Comparison of ENCODE assay signal across 19 cellular contexts in the genomic region with DNA sequence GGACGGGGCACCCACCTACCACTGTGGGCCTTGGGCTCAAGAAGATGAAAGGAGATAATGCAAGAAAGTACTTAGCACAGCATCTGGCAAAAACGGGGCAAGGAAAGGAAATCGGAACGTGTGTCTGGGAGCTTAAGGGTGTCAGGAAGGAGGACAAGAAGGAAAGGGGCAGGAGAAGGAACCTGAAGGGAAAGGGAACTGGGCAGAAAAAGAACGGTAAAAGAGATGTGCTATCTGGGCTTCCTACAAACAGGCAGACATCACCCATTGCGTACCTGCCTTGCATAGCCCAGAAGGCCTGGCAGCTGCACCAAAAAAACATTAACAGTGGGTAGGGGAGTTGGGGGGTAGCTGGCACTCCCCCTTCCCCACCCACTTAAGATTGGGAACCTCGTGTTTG.
DNase-seq lines count a peak whose midpoint lies in the region; ATAC-seq and TF ChIP-seq lines count a peak whose summit lies in the region.
"Had no signal": no experiment of that assay in that cellular context is flagged by ENCODE, and none has a peak within 500 bp of the region (broad histone marks: within the 10 kb centered on the region; RNA-seq: fewer than 3 reads in every experiment).

No MANE protein-coding gene starts in this region.

- peaks cover 23% of the 10 kb centered on the region for H3K36me3 Mint-ChIP-seq in T-helper 2 cell treated with Interferon-gamma antibody and Interleukin-4, amounts not matched to agents 5 μg/mL and 100 μg/mL, for 36 hours (ENCODE audit: low read depth)
- peaks cover 16% of the 10 kb centered on the region for H3K36me3 Mint-ChIP-seq in memory B cell
- peaks cover 20 to 32% of the 10 kb centered on the region in 2 donors for H3K36me3 Mint-ChIP-seq in stimulated activated naive B cell treated with anti-CD40 and anti-IgM and Interleukin-4, amounts not matched to agents 10 μg/mL and 1 μg/mL and 100 μg/mL, for 72 hours

- H3K4me3 Mint-ChIP-seq in T-helper 2 cell treated with Interferon-gamma antibody and Interleukin-4, amounts not matched to agents 5 μg/mL and 100 μg/mL, for 36 hours, result no peak overlapping the region
- H3K4me3 Mint-ChIP-seq in memory B cell, result no peak overlapping the region
- no peak overlapping the region for H3K4me3 Mint-ChIP-seq in stimulated activated naive B cell treated with anti-CD40 and anti-IgM and Interleukin-4, amounts not matched to agents 10 μg/mL and 1 μg/mL and 100 μg/mL, for 72 hours
- H3K4me3 Mint-ChIP-seq: stimulated activated effector memory CD8-positive, alpha-beta T cell treated with anti-CD3 and anti-CD28 coated beads, Interleukin-12 subunit alpha, Interleukin-12 subunit beta, amount 100 ng/mL, for 72 hours had no signal

- H3K27me3 Mint-ChIP-seq in T-helper 2 cell treated with Interferon-gamma antibody and Interleukin-4, amounts not matched to agents 5 μg/mL and 100 μg/mL, for 36 hours (ENCODE audit: low read depth), result peaks cover 13% of the 10 kb centered on the region
- no peaks in the 10 kb centered on the region for H3K27me3 Mint-ChIP-seq in memory B cell
- H3K27me3 Mint-ChIP-seq in stimulated activated naive B cell treated with anti-CD40 and anti-IgM and Interleukin-4, amounts not matched to agents 10 μg/mL and 1 μg/mL and 100 μg/mL, for 72 hours, result no peaks in the 10 kb centered on the region

- TF ChIP-seq CTCF in VCaP (conservative IDR thresholded peaks at IDR 0.05), result no peak

- no peaks in the 10 kb centered on the region for H3K9me3 Mint-ChIP-seq in T-helper 2 cell treated with Interferon-gamma antibody and Interleukin-4, amounts not matched to agents 5 μg/mL and 100 μg/mL, for 36 hours
- H3K9me3 Mint-ChIP-seq in memory B cell, result no peaks in the 10 kb centered on the region
- H3K9me3 Mint-ChIP-seq in stimulated activated naive B cell treated with anti-CD40 and anti-IgM and Interleukin-4, amounts not matched to agents 10 μg/mL and 1 μg/mL and 100 μg/mL, for 72 hours, result no peaks in the 10 kb centered on the region
- H3K9me3 Mint-ChIP-seq: stimulated activated effector memory CD8-positive, alpha-beta T cell treated with anti-CD3 and anti-CD28 coated beads, Interleukin-12 subunit alpha, Interleukin-12 subunit beta, amount 100 ng/mL, for 72 hours had no signal

- peaks cover 8% of the 10 kb centered on the region for H3K4me1 Mint-ChIP-seq in T-helper 2 cell treated with Interferon-gamma antibody and Interleukin-4, amounts not matched to agents 5 μg/mL and 100 μg/mL, for 36 hours (ENCODE audit: low read depth)
- H3K4me1 Mint-ChIP-seq in memory B cell, result peaks cover 32% of the 10 kb centered on the region
- peaks cover 49 to 52% of the 10 kb centered on the region in 2 donors for H3K4me1 Mint-ChIP-seq in stimulated activated naive B cell treated with anti-CD40 and anti-IgM and Interleukin-4, amounts not matched to agents 10 μg/mL and 1 μg/mL and 100 μg/mL, for 72 hours

- DNase-seq in T-helper 2 cell treated with Interferon-gamma antibody and Interleukin-4, amounts not matched to agents 5 μg/mL and 100 μg/mL, for 36 hours (ENCODE audit: low spot score), result no peak
- no peak for DNase-seq in T-helper 2 cell
- no peak for DNase-seq in memory B cell (ENCODE audit: low spot score in 2 of 2)
- no peak for DNase-seq in stimulated activated naive B cell treated with anti-CD40 and anti-IgM and Interleukin-4, amounts not matched to agents 10 μg/mL and 1 μg/mL and 100 μg/mL, for 72 hours
- DNase-seq in medulla oblongata (ENCODE audit: extremely low spot score), result no peak
- no peak for DNase-seq in SIG-M5 treated with dmso at 0.1 percent for 504 hours (lab: John Stamatoyannopoulos, UW; ENCODE audit: unreplicated experiment)
- DNase-seq: 8988T; activated CD4-positive, alpha-beta T cell treated with anti-CD3 and anti-CD28 coated beads for 48 hours; activated gamma-delta T cell; left colon; MG63; SIG-M5; spleen; T-helper 9 cell had no signal

- H3K27ac Mint-ChIP-seq in T-helper 2 cell treated with Interferon-gamma antibody and Interleukin-4, amounts not matched to agents 5 μg/mL and 100 μg/mL, for 36 hours, result peak overlapping the region; percentile 5
- H3K27ac Mint-ChIP-seq in memory B cell, result peak overlapping the region; percentile 19
- peak overlapping the region; percentile 0 for H3K27ac Mint-ChIP-seq in stimulated activated naive B cell treated with anti-CD40 and anti-IgM and Interleukin-4, amounts not matched to agents 10 μg/mL and 1 μg/mL and 100 μg/mL, for 72 hours
- H3K27ac Mint-ChIP-seq: CD14-positive monocyte; stimulated activated effector memory CD8-positive, alpha-beta T cell treated with anti-CD3 and anti-CD28 coated beads, Interleukin-12 subunit alpha, Interleukin-12 subunit beta, amount 100 ng/mL, for 72 hours had no signal

- H3K27ac ChIP-seq in VCaP, result peak overlapping the region; percentile 35; the same call in 1 of the 2 replicates
- H3K27ac ChIP-seq: spleen, tibial artery had no signal

- ATAC-seq in memory B cell (ENCODE audit: low read depth) (no peak), HG02885 (IDR thresholded peaks at IDR 0.05; ENCODE audit: poor library complexity, unreplicated experiment) (no peak)
- ATAC-seq in stimulated activated naive B cell treated with anti-CD40 and anti-IgM and Interleukin-4, amounts not matched to agents 10 μg/mL and 1 μg/mL and 100 μg/mL, for 72 hours (replicated peaks), result no peak
- ATAC-seq: stimulated activated effector memory CD8-positive, alpha-beta T cell treated with anti-CD3 and anti-CD28 coated beads, Interleukin-12 subunit alpha, Interleukin-12 subunit beta, amount 100 ng/mL, for 72 hours had no signal
